1 cellular context compared by ENCODE assay signal in genomic region chr1:171506525-171507304, GRCh38.
TF ChIP-seq lines count a peak whose summit lies in the region.

No MANE protein-coding gene starts in this region.

TF ChIP-seq in GM23338, 12 proteins besides CTCF, POLR2A, EP300 and RAD21 (continued from another document):
- no peak for TF ChIP-seq ZNF462 (CRISPR knock-in tag; IDR thresholded peaks at IDR 0.05)
- TF ChIP-seq EZH2 (IDR thresholded peaks at IDR 0.05; ENCODE audit: low read depth, unreplicated experiment), result no peak
- no peak for TF ChIP-seq ZNF114 (CRISPR knock-in tag; IDR thresholded peaks at IDR 0.05)
- TF ChIP-seq POLR2AphosphoS5 (IDR thresholded peaks at IDR 0.05; ENCODE audit: low read depth), result no peak
